ENCODE assay signal across 23 cellular contexts in the genomic region with DNA sequence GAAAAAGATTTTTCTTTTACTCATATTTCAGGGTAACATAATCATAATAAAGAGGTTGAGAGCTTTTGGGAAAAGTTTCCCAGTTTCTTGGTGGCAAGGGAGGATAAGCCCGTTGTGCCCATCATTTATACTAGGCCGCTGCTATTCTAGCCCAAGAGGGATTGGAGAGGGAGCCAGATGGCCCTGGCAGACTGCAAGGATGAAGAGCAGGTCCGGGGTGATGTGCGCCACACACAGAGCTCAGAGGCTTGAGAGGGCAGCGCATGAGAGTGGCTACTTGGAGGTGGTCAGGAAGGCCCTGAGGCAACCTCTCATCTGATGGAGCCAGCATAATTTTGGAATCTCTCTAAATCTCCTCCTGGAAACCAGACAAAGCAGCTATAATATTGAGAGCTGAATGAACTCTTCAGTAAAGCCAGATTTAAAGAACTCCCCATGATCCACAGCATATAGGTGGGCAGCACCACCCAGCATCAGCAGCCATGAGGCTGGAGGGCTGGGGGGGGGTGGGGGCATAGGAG.
A peak's percentile ranks its signal among the peaks of the same experiment; 100 is the strongest.
DNase-seq lines count a peak whose midpoint lies in the region; ATAC-seq and TF ChIP-seq lines count a peak whose summit lies in the region.
"Had no signal": no experiment of that assay in that cellular context is flagged by ENCODE, and none has a peak within 500 bp of the region (broad histone marks: within the 10 kb centered on the region; RNA-seq: fewer than 3 reads in every experiment).

No MANE protein-coding gene starts in this region.

- intact Hi-C loops in activated CD8-positive, alpha-beta T cell treated with anti-CD3 and anti-CD28 coated beads for 36 hours (cut with micrococcal nuclease): no loop called here

- no peaks in the 10 kb centered on the region for H3K9me3 Mint-ChIP-seq in activated CD8-positive, alpha-beta T cell treated with anti-CD3 and anti-CD28 coated beads for 36 hours

- DNase-seq in BE2C (peak; percentile 49), NCI-H1092 (lab: John Stamatoyannopoulos, UW) (peak; percentile 15), NCI-H69 (lab: John Stamatoyannopoulos, UW) (peak; percentile 40), cerebellar cortex (ENCODE audit: low spot score) (peak; percentile 81), SIG-M5 treated with dmso at 0.1 percent for 504 hours (lab: John Stamatoyannopoulos, UW; ENCODE audit: unreplicated experiment) (no peak), activated gamma-delta T cell (lab: John Stamatoyannopoulos, UW) (no peak), activated T-cell treated with anti-CD3 and anti-CD28 coated beads for 4 hours (no peak)
- DNase-seq in activated CD8-positive, alpha-beta T cell treated with anti-CD3 and anti-CD28 coated beads for 36 hours: no peak
- DNase-seq: GF-D8, GOT3, KBM-7, MM.1S, NCI-H1048, NCI-H1436 treated with DMSO at 0.1 percent for 48 hours, NCI-H2029 treated with DMSO at 0.1 percent for 48 hours, NCI-H510A, RPMI8226, SHP77, T-cell had no signal

- H3K27me3 ChIP-seq in BE2C: no peaks in the 10 kb centered on the region

- no peak overlapping the region for H3K4me3 ChIP-seq in BE2C (ENCODE audit: low read depth, low read length)
- H3K4me3 ChIP-seq: A549, SK-N-MC had no signal

- H3K4me1 ChIP-seq in BE2C: peaks cover 11% of the 10 kb centered on the region
- H3K4me1 ChIP-seq: A549 had no signal

- H3K4me3 Mint-ChIP-seq in activated CD8-positive, alpha-beta T cell treated with anti-CD3 and anti-CD28 coated beads for 36 hours: no peak overlapping the region
- H3K4me3 Mint-ChIP-seq: B cell, T-cell had no signal

- peaks cover 4% of the 10 kb centered on the region for H3K36me3 Mint-ChIP-seq in activated CD8-positive, alpha-beta T cell treated with anti-CD3 and anti-CD28 coated beads for 36 hours (ENCODE audit: low read depth)

- no peaks in the 10 kb centered on the region for H3K36me3 ChIP-seq in BE2C

- H3K27ac Mint-ChIP-seq in activated CD8-positive, alpha-beta T cell treated with anti-CD3 and anti-CD28 coated beads for 36 hours: no peak overlapping the region
- H3K27ac Mint-ChIP-seq: B cell, T-cell had no signal

- POLR2A ChIA-PET in activated CD8-positive, alpha-beta T cell treated with anti-CD3 and anti-CD28 coated beads for 36 hours (lab: Charles Lee): no interaction called here

- CTCF ChIA-PET in activated CD8-positive, alpha-beta T cell treated with anti-CD3 and anti-CD28 coated beads for 36 hours (lab: Charles Lee): no interaction called here

- no peaks in the 10 kb centered on the region for H3K27me3 Mint-ChIP-seq in activated CD8-positive, alpha-beta T cell treated with anti-CD3 and anti-CD28 coated beads for 36 hours
- H3K27me3 Mint-ChIP-seq: B cell, T-cell had no signal

- no peaks in the 10 kb centered on the region for H3K9me3 ChIP-seq in BE2C
- H3K9me3 ChIP-seq: A549 had no signal

- ATAC-seq in activated CD8-positive, alpha-beta T cell treated with anti-CD3 and anti-CD28 coated beads for 36 hours: no peak
- ATAC-seq: A549, HCT116, T-cell had no signal

- no peak for TF ChIP-seq CTCF in BE2C (IDR thresholded peaks at IDR 0.05; ENCODE audit: low read depth, low read length)
- no peak for TF ChIP-seq CTCF in activated CD8-positive, alpha-beta T cell treated with anti-CD3 and anti-CD28 coated beads for 36 hours (IDR thresholded peaks at IDR 0.05)

- no peaks in the 10 kb centered on the region for H3K4me1 Mint-ChIP-seq in activated CD8-positive, alpha-beta T cell treated with anti-CD3 and anti-CD28 coated beads for 36 hours (ENCODE audit: low read depth)
- H3K4me1 Mint-ChIP-seq: B cell had no signal

Comparison
In these comparisons a context has a peak if more than half of its experiments do, and no peak if none do; other contexts are left out.
1. DNase-seq: peak in BE2C (single experiment), NCI-H1092 (single experiment), NCI-H69 (single experiment) and cerebellar cortex (single experiment); none in SIG-M5 treated with dmso at 0.1 percent for 504 hours (single experiment), activated gamma-delta T cell (single experiment), activated CD8-positive, alpha-beta T cell treated with anti-CD3 and anti-CD28 coated beads for 36 hours (single experiment) and activated T-cell treated with anti-CD3 and anti-CD28 coated beads for 4 hours (single experiment).